ENCODE assay signal across 1 cellular context in genomic region chr19:29964171-29964570, GRCh38.
A peak's percentile ranks its signal among the peaks of the same experiment; 100 is the strongest.
TF ChIP-seq lines count a peak whose summit lies in the region.

No MANE protein-coding gene starts in this region.

TF ChIP-seq in K562, 482 proteins besides CTCF, POLR2A, EP300 and RAD21 (continued from another document):
- TF ChIP-seq ZFP91 (CRISPR knock-in tag; IDR thresholded peaks at IDR 0.05) (no peak), MTA2 (IDR thresholded peaks at IDR 0.05; ENCODE audit: low read depth) (no peak), ZNF696 (CRISPR knock-in tag; conservative IDR thresholded peaks at IDR 0.05) (no peak), OTX1 (CRISPR knock-in tag; IDR thresholded peaks at IDR 0.05) (no peak), THAP12 (CRISPR knock-in tag; IDR thresholded peaks at IDR 0.05) (no peak), RCOR1 (IDR thresholded peaks at IDR 0.05; ENCODE audit: borderline replicate concordance in 1 of 2, low read depth in 2 of 2, low read length in 2 of 2) (peak in 1 of 2 experiments; percentile 42; a peak in 2 of 4 replicates), NUFIP1 (IDR thresholded peaks at IDR 0.05; ENCODE audit: partially characterized antibody) (no peak)
